ENCODE assay signal across 9 cellular contexts in genomic region chr7:107201795-107202450, GRCh38. TPM values are rescaled to one million over a fixed set of nuclear protein-coding genes. Genes with fewer than 3 reads are reported as not detected.
DNase-seq lines count a peak whose midpoint lies in the region; FAIRE-seq and TF ChIP-seq lines count a peak whose summit lies in the region.
"Had no signal": no experiment of that assay in that cellular context is flagged by ENCODE, and none has a peak within 500 bp of the region (broad histone marks: within the 10 kb centered on the region; RNA-seq: fewer than 3 reads in every experiment).

No MANE protein-coding gene starts in this region.

- H3K27me3 ChIP-seq in NT2/D1 (ENCODE audit: insufficient read depth, insufficient read length), result no peaks in the 10 kb centered on the region
- H3K27me3 ChIP-seq in brain microvascular endothelial cell (replicated peaks), result no peaks in the 10 kb centered on the region
- H3K27me3 ChIP-seq in thyroid gland, result no peaks in the 10 kb centered on the region

- in situ Hi-C loops in brain microvascular endothelial cell (cut with HindIII; ENCODE audit: low pct_ligation_motif_present, low sequenced_read_pairs), result no loop called here

- TF ChIP-seq CTCF in brain microvascular endothelial cell (IDR thresholded peaks at IDR 0.05; ENCODE audit: low read depth, low read length, missing control alignments) (peak; percentile 75), kidney (IDR thresholded peaks at IDR 0.05; ENCODE audit: borderline replicate concordance, extremely low read depth, insufficient read depth) (peak; percentile 45), thyroid gland (IDR thresholded peaks at IDR 0.05) (peak in 3 of 6 experiments; percentile 19 to 43 (median 32))

- no peak for TF ChIP-seq POLR2A in thyroid gland (IDR thresholded peaks at IDR 0.05)

- no peak overlapping the region for H3K9ac ChIP-seq in NT2/D1 (ENCODE audit: insufficient read length, low read depth)
- no peak overlapping the region for H3K9ac ChIP-seq in kidney (ENCODE audit: low read length in 2 of 2)

- no peaks in the 10 kb centered on the region for H3K4me1 ChIP-seq in NT2/D1 (ENCODE audit: insufficient read depth, insufficient read length)
- H3K4me1 ChIP-seq in kidney (ENCODE audit: control insufficient read depth in 1 of 2, insufficient read depth in 1 of 2, low read depth in 1 of 2, low read length in 2 of 2), result no peaks in the 10 kb centered on the region
- no peaks in the 10 kb centered on the region for H3K4me1 ChIP-seq in thyroid gland

- H3K9me3 ChIP-seq in NT2/D1 (ENCODE audit: insufficient read depth, low read length) (no peaks in the 10 kb centered on the region), kidney (ENCODE audit: control insufficient read depth in 1 of 2, low read length in 2 of 2) (no peaks in the 10 kb centered on the region), thyroid gland (no peaks in the 10 kb centered on the region)

- DNase-seq in DMS79 treated with DMSO at 0.1 percent for 48 hours (lab: John Stamatoyannopoulos, UW), result peak; percentile 11
- no peak for DNase-seq in DMS79 (lab: John Stamatoyannopoulos, UW)
- peak; percentile 66 for DNase-seq in HPDE6-E6E7 (ENCODE audit: extremely low spot score)
- DNase-seq in NT2/D1 (ENCODE audit: low read depth, low spot score), result peak; percentile 20
- DNase-seq in brain microvascular endothelial cell, result peak; percentile 37
- DNase-seq in kidney, result no peak
- DNase-seq in thyroid gland, result peak; percentile 23 to 35
- no peak for DNase-seq in SKM-1 treated with dmso at 0.1 percent for 144 hours (lab: John Stamatoyannopoulos, UW; ENCODE audit: unreplicated experiment)

- 77 to 87% methylated on average over 4 of the region's 4 CpGs for WGBS in thyroid gland, 2 donors

- no peak overlapping the region for H3K27ac ChIP-seq in brain microvascular endothelial cell
- no peak overlapping the region for H3K27ac ChIP-seq in kidney (ENCODE audit: low read depth in 2 of 2, low read length in 2 of 2)
- H3K27ac ChIP-seq in thyroid gland, result no peak overlapping the region

- FAIRE-seq in kidney (lab: Jason Lieb, UNC), result no peak
- FAIRE-seq: A204.1 had no signal

- peaks cover 4% of the 10 kb centered on the region for H3K36me3 ChIP-seq in NT2/D1 (ENCODE audit: insufficient read depth, insufficient read length, low read length)
- H3K36me3 ChIP-seq in brain microvascular endothelial cell (replicated peaks), result peaks cover 42% of the 10 kb centered on the region
- H3K36me3 ChIP-seq in kidney (ENCODE audit: control insufficient read depth in 1 of 2, insufficient read depth in 2 of 2, low read length in 2 of 2), result peaks cover 33 to 66% of the 10 kb centered on the region in 2 donors
- H3K36me3 ChIP-seq in thyroid gland, result peaks cover 33 to 51% of the 10 kb centered on the region in 2 donors

- intact Hi-C loops in kidney (cut with DNase I) (no loop called here), thyroid gland (cut with DNase I) (no loop called here)

- no peak overlapping the region for H3K4me3 ChIP-seq in NT2/D1 (ENCODE audit: insufficient read length, low read depth)
- no peak overlapping the region for H3K4me3 ChIP-seq in brain microvascular endothelial cell (ENCODE audit: low read depth, low read length)
- H3K4me3 ChIP-seq in kidney (ENCODE audit: low read length in 2 of 2), result no peak overlapping the region
- no peak overlapping the region for H3K4me3 ChIP-seq in thyroid gland (replicated peaks in 1 of 3)

RNA-seq across cellular contexts. Expression of gene HBP1, which starts 33.1 kb away (rescaled TPM):
- total RNA-seq in kidney (64.4 TPM), thyroid gland (100 to 1,000 TPM; 111 to 182 (median 154) TPM)
- polyA plus RNA-seq in kidney (ENCODE audit: insufficient read depth, low read depth, low replicate concordance), result 29.3 TPM

Comparison
In these comparisons a context has a peak if more than half of its experiments do, and no peak if none do; other contexts are left out.
1. DNase-seq: peak in DMS79 treated with DMSO at 0.1 percent for 48 hours (single experiment), HPDE6-E6E7 (single experiment), NT2/D1 (single experiment), brain microvascular endothelial cell (single experiment) and thyroid gland (2 of 2); none in DMS79 (single experiment), kidney (single experiment) and SKM-1 treated with dmso at 0.1 percent for 144 hours (single experiment).